In genomic region chr22:32556150-32556549, GRCh38 we compare ENCODE assay signal across 22 cellular contexts.
A peak's percentile ranks its signal among the peaks of the same experiment; 100 is the strongest.
DNase-seq lines count a peak whose midpoint lies in the region; ATAC-seq, FAIRE-seq and TF ChIP-seq lines count a peak whose summit lies in the region.
"Had no signal": no experiment of that assay in that cellular context is flagged by ENCODE, and none has a peak within 500 bp of the region (broad histone marks: within the 10 kb centered on the region; RNA-seq: fewer than 3 reads in every experiment).

No MANE protein-coding gene starts in this region.

- H3K9me3 ChIP-seq in A549 (no peaks in the 10 kb centered on the region), hepatocyte (ENCODE audit: low read depth) (no peaks in the 10 kb centered on the region), skeletal muscle satellite cell (replicated peaks; ENCODE audit: low read length) (no peaks in the 10 kb centered on the region), upper lobe of left lung (no peaks in the 10 kb centered on the region), BE2C (no peaks in the 10 kb centered on the region)
- H3K9me3 ChIP-seq: BLaER1, HAP-1 had no signal

- H3K27me3 ChIP-seq in hepatocyte (no peaks in the 10 kb centered on the region), skeletal muscle satellite cell (ENCODE audit: control insufficient read depth, insufficient read depth, low read length) (no peaks in the 10 kb centered on the region), upper lobe of left lung (no peaks in the 10 kb centered on the region), BE2C (no peaks in the 10 kb centered on the region)
- H3K27me3 ChIP-seq: BLaER1 had no signal

- H3K79me2 ChIP-seq in hepatocyte: no peaks in the 10 kb centered on the region

- no peak for DNase-seq in A549 (ENCODE audit: low read depth in 1 of 2, low spot score in 1 of 2)
- DNase-seq in hepatocyte (ENCODE audit: low spot score): no peak
- DNase-seq in upper lobe of left lung: no peak
- DNase-seq in cerebellar nuclear complex (lab: John Stamatoyannopoulos, UW): no peak
- no peak for DNase-seq in activated CD4-positive, alpha-beta T cell treated with anti-CD3 and anti-CD28 coated beads, Interleukin-2, amount 50 U/mL, for 4 hours
- DNase-seq in BE2C: no peak
- DNase-seq: 8988T; CD4-positive, CD25-positive, alpha-beta regulatory T cell; GOT3; HFFc6; MM.1S; NCI-H2029 treated with DMSO at 0.1 percent for 48 hours; NCI-H446 treated with DMSO at 0.1 percent for 48 hours; NCI-H526 treated with DMSO at 0.1 percent for 48 hours; RPMI8226; SHP77 had no signal

- H3K4me2 ChIP-seq in A549 (no peak overlapping the region), hepatocyte (no peak overlapping the region), skeletal muscle satellite cell (ENCODE audit: low read length) (peak overlapping the region; percentile 48)
- H3K4me2 ChIP-seq: BLaER1, KMS-11 had no signal

- H3K27ac ChIP-seq in A549 (peak overlapping the region; percentile 40 to 83; a peak in 3 of 6 replicates), hepatocyte (peak overlapping the region; percentile 71), upper lobe of left lung (peak overlapping the region; percentile 40 to 82 (median 62))
- H3K27ac ChIP-seq: BLaER1, KMS-11 had no signal

- TF ChIP-seq EP300 in A549 (IDR thresholded peaks at IDR 0.05) (no peak), upper lobe of left lung (IDR thresholded peaks at IDR 0.05) (no peak)

- H3K9me2 ChIP-seq in hepatocyte (replicated peaks; ENCODE audit: insufficient read depth): no peaks in the 10 kb centered on the region

- TF ChIP-seq CTCF in A549 (IDR thresholded peaks at IDR 0.05) (no peak), hepatocyte (IDR thresholded peaks at IDR 0.05; ENCODE audit: poor library complexity) (no peak), upper lobe of left lung (IDR thresholded peaks at IDR 0.05) (no peak), BE2C (IDR thresholded peaks at IDR 0.05; ENCODE audit: low read depth, low read length) (no peak)

- 96% methylated on average over 8 of the region's 8 CpGs for WGBS in A549 (ENCODE audit: missing lambda C conversion rate)
- 87% methylated on average over 8 of the region's 8 CpGs for WGBS in hepatocyte (ENCODE audit: low lambda C conversion rate, missing lambda C conversion rate)
- 79 to 80% methylated on average over 8 of the region's 8 CpGs for WGBS in upper lobe of left lung, 2 donors

- H2AFZ ChIP-seq in hepatocyte: no peak overlapping the region

- POLR2A ChIA-PET in A549 (lab: Yijun Ruan, JAX): no interaction called here

- no peak for ATAC-seq in A549
- ATAC-seq in upper lobe of left lung (ENCODE audit: low FRiP score in 2 of 2): no peak
- no peak for ATAC-seq in GM18519 (IDR thresholded peaks at IDR 0.05; ENCODE audit: low FRiP score, unreplicated experiment)

- TF ChIP-seq RAD21 in A549 (conservative IDR thresholded peaks at IDR 0.05 in 1 of 2, IDR thresholded peaks at IDR 0.05 in 1 of 2): no peak

- no peaks in the 10 kb centered on the region for H4K20me1 ChIP-seq in hepatocyte (ENCODE audit: insufficient read depth, poor library complexity, severe bottlenecking)
- H4K20me1 ChIP-seq: BLaER1 had no signal

- CTCF ChIA-PET in A549 (lab: Yijun Ruan, JAX): interaction anchor here (0.6 kb wide), 1 partner anchor 248 kb away, joined by 3 read pairs; no protein-coding TSS in a partner anchor

- no peak overlapping the region for H3K9ac ChIP-seq in skeletal muscle satellite cell (ENCODE audit: low read depth, low read length)
- H3K9ac ChIP-seq: BLaER1, KMS-11 had no signal

- H3K4me3 ChIP-seq in A549 (no peak overlapping the region), hepatocyte (no peak overlapping the region), skeletal muscle satellite cell (ENCODE audit: low read length) (no peak overlapping the region), upper lobe of left lung (no peak overlapping the region), BE2C (ENCODE audit: low read depth, low read length) (no peak overlapping the region)
- H3K4me3 ChIP-seq: BLaER1, HAP-1 had no signal

- FAIRE-seq in A549 (lab: Jason Lieb, UNC): no peak
- FAIRE-seq: D721Med had no signal

- peaks cover 34% of the 10 kb centered on the region for H3K4me1 ChIP-seq in A549
- peaks cover 23% of the 10 kb centered on the region for H3K4me1 ChIP-seq in hepatocyte (ENCODE audit: insufficient read depth)
- H3K4me1 ChIP-seq in skeletal muscle satellite cell (ENCODE audit: control insufficient read depth, insufficient read depth, low read length): peaks cover 42% of the 10 kb centered on the region
- H3K4me1 ChIP-seq in upper lobe of left lung: peaks cover 4 to 28% (median 17%) of the 10 kb centered on the region in 4 donors
- no peaks in the 10 kb centered on the region for H3K4me1 ChIP-seq in BE2C
- H3K4me1 ChIP-seq: BLaER1, HAP-1 had no signal

- H3K36me3 ChIP-seq in hepatocyte (replicated peaks; ENCODE audit: insufficient read depth, low read depth): no peaks in the 10 kb centered on the region
- H3K36me3 ChIP-seq in skeletal muscle satellite cell (ENCODE audit: insufficient read depth, low read length): no peaks in the 10 kb centered on the region
- H3K36me3 ChIP-seq in upper lobe of left lung: no peaks in the 10 kb centered on the region
- H3K36me3 ChIP-seq in BE2C: no peaks in the 10 kb centered on the region
- H3K36me3 ChIP-seq: BLaER1, HAP-1 had no signal

- TF ChIP-seq POLR2A in A549 (IDR thresholded peaks at IDR 0.05; ENCODE audit: low read length) (no peak), upper lobe of left lung (IDR thresholded peaks at IDR 0.05) (no peak)

TF ChIP-seq in A549, 52 proteins besides CTCF, POLR2A, EP300 and RAD21:
- TF ChIP-seq KDM1A (IDR thresholded peaks at IDR 0.05; ENCODE audit: low read depth) (no peak), TFCP2L1 (CRISPR knock-in tag; IDR thresholded peaks at IDR 0.05) (no peak), FOSB (CRISPR knock-in tag; IDR thresholded peaks at IDR 0.05) (no peak), SMC3 (IDR thresholded peaks at IDR 0.05) (no peak), CBX2 (IDR thresholded peaks at IDR 0.05; ENCODE audit: borderline replicate concordance, low read depth) (no peak), RNF2 (IDR thresholded peaks at IDR 0.05; ENCODE audit: borderline replicate concordance, low read depth) (no peak), PBX3 (IDR thresholded peaks at IDR 0.05) (no peak), ESRRA (IDR thresholded peaks at IDR 0.05; ENCODE audit: borderline replicate concordance, low read length) (no peak), HMGXB4 (CRISPR knock-in tag; IDR thresholded peaks at IDR 0.05; ENCODE audit: borderline replicate concordance) (no peak), ZC3H11A (IDR thresholded peaks at IDR 0.05) (no peak), HES2 (IDR thresholded peaks at IDR 0.05) (no peak)
